Comparison of ENCODE assay signal across 30 cellular contexts in genomic region chr11:70933986-70934583, GRCh38.
"Had no signal": no experiment of that assay in that cellular context is flagged by ENCODE, and none has a peak within 500 bp of the region (broad histone marks: within the 10 kb centered on the region; RNA-seq: fewer than 3 reads in every experiment).

No MANE protein-coding gene starts in this region.

- H3K27me3 ChIP-seq: foreskin keratinocyte, right atrium auricular region, stomach, tibial nerve had no signal

- H3K27ac ChIP-seq: foreskin keratinocyte, heart left ventricle, left ventricle myocardium inferior, parathyroid adenoma, psoas muscle, right atrium auricular region, stomach, suprapubic skin, tibial nerve, WERI-Rb-1 had no signal

- DNase-seq: activated CD4-positive, alpha-beta memory T cell treated with anti-CD3 and anti-CD28 coated beads for 36 hours; activated CD4-positive, alpha-beta T cell treated with anti-CD3 and anti-CD28 coated beads, Interleukin-2, amount 10 ng/mL, durations not matched to agents 24 days and 14 days; activated CD8-positive, alpha-beta memory T cell treated with anti-CD3 and anti-CD28 coated beads, Interleukin-2, amount 50 U/mL, for 4 hours; activated gamma-delta T cell treated with Interleukin-2 at 50 U/mL for 16 hours; activated naive CD4-positive, alpha-beta T cell treated with anti-CD3 and anti-CD28 coated beads, Interleukin-2, amount 50 U/mL, for 16 hours; activated T-cell treated with anti-CD3 and anti-CD28 coated beads, Interleukin-2, amount 50 U/mL, for 1 hour; amniotic stem cell; caudate nucleus; cortex of kidney; effector memory CD8-positive, alpha-beta T cell; foreskin keratinocyte; heart left ventricle; kidney glomerular epithelial cell; left ventricle myocardium inferior; naive B cell; nucleus accumbens; stimulated activated CD4-positive, alpha-beta T cell treated with anti-CD3 and anti-CD28 coated beads, Interleukin-15, amount 100 ng/mL, for 24 hours; stimulated activated CD4-positive, alpha-beta T cell treated with anti-CD3 and anti-CD28 coated beads, Interleukin-2, amount 100 ng/mL, for 24 hours; stimulated activated naive B cell treated with anti-CD40 and anti-IgM and Interleukin-4, amounts not matched to agents 10 μg/mL and 1 μg/mL and 100 μg/mL, for 72 hours; stomach; T-helper 17 cell; T1000; WERI-Rb-1 had no signal

- ATAC-seq: activated CD4-positive, CD25-positive, alpha-beta regulatory T cell treated with anti-CD3 and anti-CD28 coated beads, Interleukin-2, amount 50 U/mL, for 24 hours; effector memory CD8-positive, alpha-beta T cell; esophagus mucosa; foreskin keratinocyte; heart left ventricle; psoas muscle; stimulated activated naive B cell treated with anti-CD40 and anti-IgM and Interleukin-4, amounts not matched to agents 10 μg/mL and 1 μg/mL and 100 μg/mL, for 72 hours; T-helper 17 cell had no signal

- H3K27me3 Mint-ChIP-seq: activated CD4-positive, alpha-beta T cell treated with anti-CD3 and anti-CD28 coated beads, Interleukin-2, amount 10 ng/mL, durations not matched to agents 24 days and 14 days had no signal

- H3K4me1 Mint-ChIP-seq: activated CD4-positive, alpha-beta T cell treated with anti-CD3 and anti-CD28 coated beads, Interleukin-2, amount 10 ng/mL, durations not matched to agents 24 days and 14 days; naive B cell; stimulated activated naive B cell treated with anti-CD40 and anti-IgM and Interleukin-4, amounts not matched to agents 10 μg/mL and 1 μg/mL and 100 μg/mL, for 72 hours; T-helper 17 cell had no signal

- H3K36me3 Mint-ChIP-seq: activated CD4-positive, alpha-beta memory T cell treated with anti-CD3 and anti-CD28 coated beads for 36 hours; stimulated activated naive B cell treated with anti-CD40 and anti-IgM and Interleukin-4, amounts not matched to agents 10 μg/mL and 1 μg/mL and 100 μg/mL, for 72 hours had no signal

- H3K9me3 ChIP-seq: psoas muscle, right atrium auricular region had no signal

- H3K4me1 ChIP-seq: foreskin keratinocyte, heart left ventricle, parathyroid adenoma, psoas muscle, right atrium auricular region, stomach, suprapubic skin, tibial nerve had no signal

- H3K36me3 ChIP-seq: heart left ventricle, left ventricle myocardium inferior, right atrium auricular region, stomach, suprapubic skin, tibial nerve, WERI-Rb-1 had no signal

- H3K4me3 Mint-ChIP-seq: activated CD4-positive, alpha-beta memory T cell treated with anti-CD3 and anti-CD28 coated beads for 36 hours; activated CD4-positive, alpha-beta T cell treated with anti-CD3 and anti-CD28 coated beads, Interleukin-2, amount 10 ng/mL, durations not matched to agents 24 days and 14 days; effector memory CD8-positive, alpha-beta T cell; naive B cell; stimulated activated naive B cell treated with anti-CD40 and anti-IgM and Interleukin-4, amounts not matched to agents 10 μg/mL and 1 μg/mL and 100 μg/mL, for 72 hours; T-helper 17 cell had no signal

- H3K27ac Mint-ChIP-seq: activated CD4-positive, alpha-beta memory T cell treated with anti-CD3 and anti-CD28 coated beads for 36 hours; activated CD4-positive, alpha-beta T cell treated with anti-CD3 and anti-CD28 coated beads, Interleukin-2, amount 10 ng/mL, durations not matched to agents 24 days and 14 days; effector memory CD8-positive, alpha-beta T cell; stimulated activated naive B cell treated with anti-CD40 and anti-IgM and Interleukin-4, amounts not matched to agents 10 μg/mL and 1 μg/mL and 100 μg/mL, for 72 hours; T-helper 17 cell had no signal

- H3K4me3 ChIP-seq: heart left ventricle, left ventricle myocardium inferior, psoas muscle, right atrium auricular region, stomach, suprapubic skin, tibial nerve had no signal
